Comparison of ENCODE assay signal across 13 cellular contexts in genomic region chr4:148015058-148015457, GRCh38.
DNase-seq lines count a peak whose midpoint lies in the region; ATAC-seq lines count a peak whose summit lies in the region.
"Had no signal": no experiment of that assay in that cellular context is flagged by ENCODE, and none has a peak within 500 bp of the region (broad histone marks: within the 10 kb centered on the region; RNA-seq: fewer than 3 reads in every experiment).

No MANE protein-coding gene starts in this region.

- CTCF ChIA-PET in activated CD4-positive, alpha-beta T cell treated with anti-CD3 and anti-CD28 coated beads, Interleukin-2, amount 10 ng/mL, durations not matched to agents 7 days and 5 days (lab: Charles Lee): no interaction called here

- H3K4me3 Mint-ChIP-seq in activated CD4-positive, alpha-beta T cell treated with anti-CD3 and anti-CD28 coated beads, Interleukin-2, amount 10 ng/mL, durations not matched to agents 7 days and 5 days: no peak overlapping the region

- H3K27ac ChIP-seq in SK-N-MC (peak overlapping the region; percentile 57), substantia nigra (ENCODE audit: low read depth, low read length, poor library complexity, severe bottlenecking) (no peak overlapping the region)

- H3K36me3 ChIP-seq in SK-N-MC (ENCODE audit: insufficient read depth, low read length): no peaks in the 10 kb centered on the region
- H3K36me3 ChIP-seq: heart right ventricle, MG63 had no signal

- H3K4me3 ChIP-seq in SK-N-MC: no peak overlapping the region
- H3K4me3 ChIP-seq: heart right ventricle, MG63, psoas muscle had no signal

- no peaks in the 10 kb centered on the region for H3K4me1 Mint-ChIP-seq in activated CD4-positive, alpha-beta T cell treated with anti-CD3 and anti-CD28 coated beads, Interleukin-2, amount 10 ng/mL, durations not matched to agents 7 days and 5 days

- no peaks in the 10 kb centered on the region; the same call in 1 of the 2 replicates for H3K9me3 ChIP-seq in SK-N-MC (ENCODE audit: low read depth, low read length)
- H3K9me3 ChIP-seq: MG63, psoas muscle had no signal

- H3K9ac ChIP-seq in SK-N-MC (ENCODE audit: insufficient read length): peak overlapping the region; percentile 11

- POLR2A ChIA-PET in activated CD4-positive, alpha-beta T cell treated with anti-CD3 and anti-CD28 coated beads, Interleukin-2, amount 10 ng/mL, durations not matched to agents 7 days and 5 days (lab: Charles Lee): no interaction called here

- ATAC-seq in HG02759 (IDR thresholded peaks at IDR 0.05; ENCODE audit: unreplicated experiment): peak; percentile 70
- ATAC-seq: psoas muscle had no signal

- no peaks in the 10 kb centered on the region for H3K36me3 Mint-ChIP-seq in activated CD4-positive, alpha-beta T cell treated with anti-CD3 and anti-CD28 coated beads, Interleukin-2, amount 10 ng/mL, durations not matched to agents 7 days and 5 days (ENCODE audit: low read depth)

- H3K27ac Mint-ChIP-seq in activated CD4-positive, alpha-beta T cell treated with anti-CD3 and anti-CD28 coated beads, Interleukin-2, amount 10 ng/mL, durations not matched to agents 7 days and 5 days: no peak overlapping the region

- peaks cover 4% of the 10 kb centered on the region for H3K9me3 Mint-ChIP-seq in activated CD4-positive, alpha-beta T cell treated with anti-CD3 and anti-CD28 coated beads, Interleukin-2, amount 10 ng/mL, durations not matched to agents 7 days and 5 days

- no peaks in the 10 kb centered on the region for H3K27me3 Mint-ChIP-seq in activated CD4-positive, alpha-beta T cell treated with anti-CD3 and anti-CD28 coated beads, Interleukin-2, amount 10 ng/mL, durations not matched to agents 7 days and 5 days

- DNase-seq in GDM1 (lab: John Stamatoyannopoulos, UW) (peak; percentile 27), SK-N-MC (ENCODE audit: low read depth, low spot score) (no peak), iris pigment epithelial cell (ENCODE audit: low read depth) (peak; percentile 52), substantia nigra (lab: John Stamatoyannopoulos, UW) (no peak), NCI-H1930 (lab: John Stamatoyannopoulos, UW) (no peak), posterior cingulate gyrus (no peak)
- DNase-seq in activated CD4-positive, alpha-beta T cell treated with anti-CD3 and anti-CD28 coated beads, Interleukin-2, amount 10 ng/mL, durations not matched to agents 7 days and 5 days: no peak
- DNase-seq: heart right ventricle; MG63; midbrain; psoas muscle; stimulated activated naive CD4-positive, alpha-beta T cell treated with Interleukin-2 at 50 U/mL for 16 hours had no signal

- intact Hi-C loops in posterior cingulate gyrus (cut with DNase I): no loop called here

Comparison
In these comparisons a context has a peak if more than half of its experiments do, and no peak if none do; other contexts are left out.
1. DNase-seq: peak in GDM1 (single experiment) and iris pigment epithelial cell (single experiment); none in SK-N-MC (single experiment), substantia nigra (0 of 49), NCI-H1930 (0 of 2), activated CD4-positive, alpha-beta T cell treated with anti-CD3 and anti-CD28 coated beads, Interleukin-2, amount 10 ng/mL, durations not matched to agents 7 days and 5 days (single experiment) and posterior cingulate gyrus (0 of 10).